Comparison of ENCODE assay signal across 8 cellular contexts in genomic region chr12:109154485-109155438, GRCh38. TPM values are rescaled to one million over a fixed set of nuclear protein-coding genes. Genes with fewer than 3 reads are reported as not detected.
DNase-seq lines count a peak whose midpoint lies in the region; ATAC-seq and TF ChIP-seq lines count a peak whose summit lies in the region.

No MANE protein-coding gene starts in this region.

- peaks cover 3% of the 10 kb centered on the region for H3K27me3 Mint-ChIP-seq in CD8-positive, alpha-beta T cell (ENCODE audit: low read depth)
- H3K27me3 Mint-ChIP-seq in IgD-negative memory B cell, result peaks cover 3% of the 10 kb centered on the region
- peaks cover 46% of the 10 kb centered on the region for H3K27me3 Mint-ChIP-seq in nephron progenitor cell (ENCODE audit: low read depth, poor library complexity)

- peak overlapping the region; percentile 95 for H3K4me3 Mint-ChIP-seq in CD8-positive, alpha-beta T cell
- H3K4me3 Mint-ChIP-seq in IgD-negative memory B cell (peak overlapping the region; percentile 87 to 99 (median 91)), nephron progenitor cell (peak overlapping the region; percentile 90)

- no peaks in the 10 kb centered on the region for H3K9me3 Mint-ChIP-seq in CD8-positive, alpha-beta T cell
- H3K9me3 Mint-ChIP-seq in IgD-negative memory B cell (no peaks in the 10 kb centered on the region), nephron progenitor cell (no peaks in the 10 kb centered on the region)

- intact Hi-C loops in CD8-positive, alpha-beta T cell (cut with DNase I, micrococcal nuclease), result loop anchor here (1.0 to 10.0 kb wide), 14 partner anchors 42 to 592 kb away; partner anchors contain the start of genes ISCU (in 2 of the 2), SSH1 (in 2 of the 2), USP30 (in 2 of the 2) and ALKBH2 (in 1 of the 2)

- peaks cover 20% of the 10 kb centered on the region for H3K4me1 ChIP-seq in CD8-positive, alpha-beta T cell (ENCODE audit: insufficient read depth, low read length)

- peak; percentile 60 to 89 (median 76) for DNase-seq in CD8-positive, alpha-beta T cell
- DNase-seq in RWPE1 (ENCODE audit: low spot score) (peak; percentile 95), foreskin fibroblast (peak; percentile 55 to 88), nephron progenitor cell (peak; percentile 85)
- peak; percentile 92 for DNase-seq in activated effector memory CD4-positive, alpha-beta T cell treated with anti-CD3 and anti-CD28 coated beads, Interleukin-2, amount 50 U/mL, for 16 hours
- DNase-seq in stimulated activated naive CD8-positive, alpha-beta T cell treated with anti-CD3 and anti-CD28 coated beads, Interleukin-15, Interleukin-2, amounts not matched to agents 100 U/mL and 50 U/mL, for 24 hours, result peak; percentile 82

- no peaks in the 10 kb centered on the region for H3K9me3 ChIP-seq in CD8-positive, alpha-beta T cell (ENCODE audit: low read length)

- peak overlapping the region; percentile 89 for H3K27ac Mint-ChIP-seq in CD8-positive, alpha-beta T cell
- H3K27ac Mint-ChIP-seq in IgD-negative memory B cell (peak overlapping the region; percentile 19 to 98 (median 83)), nephron progenitor cell (no peak overlapping the region)

- H3K4me1 Mint-ChIP-seq in CD8-positive, alpha-beta T cell (ENCODE audit: low read depth), result peaks cover 17% of the 10 kb centered on the region
- H3K4me1 Mint-ChIP-seq in IgD-negative memory B cell, result peaks cover 8 to 12% (median 12%) of the 10 kb centered on the region in 3 donors
- peaks cover 15% of the 10 kb centered on the region for H3K4me1 Mint-ChIP-seq in nephron progenitor cell

- ATAC-seq in CD8-positive, alpha-beta T cell, result peak; percentile 98
- ATAC-seq in GM21423 (IDR thresholded peaks at IDR 0.05; ENCODE audit: unreplicated experiment), result peak; percentile 85
- peak; percentile 96 for ATAC-seq in stimulated activated naive CD8-positive, alpha-beta T cell treated with anti-CD3 and anti-CD28 coated beads, Interleukin-15, Interleukin-2, amounts not matched to agents 100 U/mL and 50 U/mL, for 24 hours

- no peaks in the 10 kb centered on the region for H3K36me3 ChIP-seq in CD8-positive, alpha-beta T cell (ENCODE audit: insufficient read depth, low read length)

- H3K27me3 ChIP-seq in CD8-positive, alpha-beta T cell (ENCODE audit: insufficient read depth, low read length), result no peaks in the 10 kb centered on the region

- peak overlapping the region; percentile 22 for H3K27ac ChIP-seq in CD8-positive, alpha-beta T cell (ENCODE audit: low read depth, low read length)
- H3K27ac ChIP-seq in RWPE1, result peak overlapping the region; percentile 91

- TF ChIP-seq CTCF in CD8-positive, alpha-beta T cell (IDR thresholded peaks at IDR 0.05), result no peak
- no peak for TF ChIP-seq CTCF in RWPE1 (conservative IDR thresholded peaks at IDR 0.05; ENCODE audit: low read depth)
- no peak for TF ChIP-seq CTCF in foreskin fibroblast (IDR thresholded peaks at IDR 0.05; ENCODE audit: low read depth, low read length)
- TF ChIP-seq CTCF in nephron progenitor cell (IDR thresholded peaks at IDR 0.05), result no peak

- H3K36me3 Mint-ChIP-seq in CD8-positive, alpha-beta T cell, result peaks cover 3% of the 10 kb centered on the region
- H3K36me3 Mint-ChIP-seq in IgD-negative memory B cell (no peaks in the 10 kb centered on the region), nephron progenitor cell (ENCODE audit: low read depth) (no peaks in the 10 kb centered on the region)

- CTCF ChIA-PET in CD8-positive, alpha-beta T cell (lab: Charles Lee), result interaction anchor here (0.6 to 1.7 kb wide), 2 partner anchors 42 to 265 kb away, joined by 3 to 6 read pairs; no protein-coding TSS in a partner anchor
- CTCF ChIA-PET in RWPE1 (lab: Yijun Ruan, JAX), result interaction anchor here (0.5 to 0.7 kb wide), 4 partner anchors 21 to 109 kb away, joined by 3 read pairs; no protein-coding TSS in a partner anchor

- H3K4me3 ChIP-seq in CD8-positive, alpha-beta T cell (ENCODE audit: low read depth, low read length), result peak overlapping the region; percentile 60
- peak overlapping the region; percentile 63 to 77 for H3K4me3 ChIP-seq in foreskin fibroblast (ENCODE audit: low read depth in 1 of 2, low read length in 2 of 2)

- POLR2A ChIA-PET in CD8-positive, alpha-beta T cell (lab: Charles Lee), result interaction anchor here (0.6 to 1.4 kb wide), 6 partner anchors 13 to 297 kb away, joined by 3 to 6 read pairs (median 3); partner anchors contain the start of genes ALKBH2, SSH1 and USP30
- POLR2A ChIA-PET in RWPE1 (lab: Yijun Ruan, JAX; ENCODE audit: low non-redundant PET), result no interaction called here

RNA-seq across cellular contexts. Expression of gene ACACB, which starts 38.4 kb away (rescaled TPM):
- 10 to 100 TPM; 20.2 to 23.4 TPM for total RNA-seq in CD8-positive, alpha-beta T cell
- 2.4 TPM for polyA plus RNA-seq in IgD-negative memory B cell

RNA-seq across cellular contexts. Expression of gene UNG, which starts 57.4 kb away (rescaled TPM):
- total RNA-seq in CD8-positive, alpha-beta T cell, result 1 to 10 TPM; 4.5 to 4.7 TPM
- polyA plus RNA-seq in IgD-negative memory B cell, result 24.6 TPM

Comparison
In these comparisons a context has a peak if more than half of its experiments do, and no peak if none do; other contexts are left out.
1. Peak in every context shown above with its lines: DNase-seq, ATAC-seq, H3K4me3 ChIP-seq and H3K27ac ChIP-seq.